In genomic region chr20:37938181-37938775, GRCh38 we compare ENCODE assay signal across 16 cellular contexts. TPM values are rescaled to one million over a fixed set of nuclear protein-coding genes. Genes with fewer than 3 reads are reported as not detected.
DNase-seq lines count a peak whose midpoint lies in the region; ATAC-seq and TF ChIP-seq lines count a peak whose summit lies in the region.
"Had no signal": no experiment of that assay in that cellular context is flagged by ENCODE, and none has a peak within 500 bp of the region (broad histone marks: within the 10 kb centered on the region; RNA-seq: fewer than 3 reads in every experiment).

No MANE protein-coding gene starts in this region.

- no peaks in the 10 kb centered on the region for H3K27me3 ChIP-seq in neuronal stem cell (ENCODE audit: control insufficient read depth in 3 of 3, insufficient read depth in 3 of 3, low read depth in 1 of 3, low read length in 3 of 3)

- H3K9me3 Mint-ChIP-seq in HFFc6 = no peaks in the 10 kb centered on the region
- H3K9me3 Mint-ChIP-seq: CD4-positive, alpha-beta T cell had no signal

- H3K36me3 Mint-ChIP-seq in HFFc6 (ENCODE audit: low read depth) = no peaks in the 10 kb centered on the region

- no peak overlapping the region for H3K4ac ChIP-seq in neuronal stem cell (ENCODE audit: low read length)

- H3K27ac ChIP-seq in coronary artery (no peak overlapping the region), neuronal stem cell (replicated peaks; ENCODE audit: low read length) (no peak overlapping the region)

- H3K27me3 Mint-ChIP-seq in HFFc6 (ENCODE audit: insufficient read depth) = peaks cover 49% of the 10 kb centered on the region
- H3K27me3 Mint-ChIP-seq: CD4-positive, alpha-beta T cell had no signal

- no peak overlapping the region for H3K27ac Mint-ChIP-seq in HFFc6
- H3K27ac Mint-ChIP-seq: B cell; CD4-positive, alpha-beta T cell had no signal

- no peaks in the 10 kb centered on the region for H3K4me1 Mint-ChIP-seq in HFFc6 (ENCODE audit: low read depth)
- H3K4me1 Mint-ChIP-seq: B cell had no signal

- peak; percentile 67 for DNase-seq in cardiac septum (ENCODE audit: low spot score)
- DNase-seq in Right ventricle myocardium inferior (ENCODE audit: missing footprints) = no peak
- peak; percentile 58 for DNase-seq in coronary artery (ENCODE audit: low spot score)
- no peak for DNase-seq in neuronal stem cell (ENCODE audit: low spot score)
- no peak for DNase-seq in HFFc6
- DNase-seq: C1 segment of cervical spinal cord; Calu3; CD4-positive, alpha-beta T cell; DMS 273 treated with DMSO at 0.1 percent for 48 hours; DMS79; GOT3; H9 had no signal

- H3K9ac ChIP-seq in neuronal stem cell (ENCODE audit: low read depth, low read length, poor library complexity) = no peak overlapping the region

- intact Hi-C loops in cardiac septum (cut with DNase I) = no loop called here
- intact Hi-C loops in Right ventricle myocardium inferior (cut with DNase I) = no loop called here

- H3K4me3 ChIP-seq in coronary artery (no peak overlapping the region), neuronal stem cell (ENCODE audit: low read length in 2 of 2) (no peak overlapping the region)
- H3K4me3 ChIP-seq: GM12878 had no signal

- H2BK12ac ChIP-seq in neuronal stem cell (ENCODE audit: low read length) = peak overlapping the region; percentile 60

- H3K23ac ChIP-seq in neuronal stem cell (ENCODE audit: low read depth, low read length, poor library complexity) = no peak overlapping the region

- WGBS in neuronal stem cell (ENCODE audit: extremely low coverage in 2 of 2, insufficient read length in 2 of 2, insufficient replicate concordance in 1 of 2), 2 donors = no CpG with 5 or more reads among the region's 14 CpGs

- no peaks in the 10 kb centered on the region for H3K79me1 ChIP-seq in neuronal stem cell (ENCODE audit: low read depth, low read length)

- peak overlapping the region; percentile 58 for H3K14ac ChIP-seq in neuronal stem cell (ENCODE audit: low read length)

- TF ChIP-seq CTCF in coronary artery (IDR thresholded peaks at IDR 0.05) (no peak), HFFc6 (IDR thresholded peaks at IDR 0.05) (no peak)

- H4K8ac ChIP-seq in neuronal stem cell (ENCODE audit: low read depth, low read length) = no peak overlapping the region

- peak overlapping the region; percentile 93 for H2AK5ac ChIP-seq in neuronal stem cell (ENCODE audit: low read depth, low read length)

- H2BK5ac ChIP-seq in neuronal stem cell (ENCODE audit: low read length) = peak overlapping the region; percentile 60

- H3K9me3 ChIP-seq in neuronal stem cell (replicated peaks in 1 of 2; ENCODE audit: control insufficient read depth in 2 of 2, insufficient read depth in 1 of 2, low read depth in 1 of 2, low read length in 2 of 2) = no peaks in the 10 kb centered on the region

- H2BK15ac ChIP-seq in neuronal stem cell (ENCODE audit: low read length) = peak overlapping the region; percentile 31

- H3K18ac ChIP-seq in neuronal stem cell (ENCODE audit: low read length) = peak overlapping the region; percentile 44

- H3K36me3 ChIP-seq in neuronal stem cell (replicated peaks in 1 of 2; ENCODE audit: control insufficient read depth in 2 of 2, insufficient read depth in 2 of 2, low read length in 2 of 2) = no peaks in the 10 kb centered on the region

- H3K4me1 ChIP-seq in neuronal stem cell (ENCODE audit: control insufficient read depth in 2 of 2, insufficient read depth in 1 of 2, low read depth in 1 of 2, low read length in 2 of 2) = peaks cover 0 to 10% of the 10 kb centered on the region in 2 donors

- H3K4me3 Mint-ChIP-seq in HFFc6 = no peak overlapping the region
- H3K4me3 Mint-ChIP-seq: B cell; CD4-positive, alpha-beta T cell; H9 had no signal

- H3K4me2 ChIP-seq in neuronal stem cell (ENCODE audit: insufficient read depth, low read length, poor library complexity, severe bottlenecking) = no peak overlapping the region

- no peak overlapping the region for H2AFZ ChIP-seq in neuronal stem cell (ENCODE audit: low read length)

- no peak overlapping the region for H4K91ac ChIP-seq in neuronal stem cell (ENCODE audit: low read depth, low read length, poor library complexity)

- H2BK120ac ChIP-seq in neuronal stem cell (ENCODE audit: low read depth, low read length) = no peak overlapping the region

- ATAC-seq in Right ventricle myocardium inferior (no peak), GM18511 (IDR thresholded peaks at IDR 0.05; ENCODE audit: unreplicated experiment) (no peak)
- no peak for ATAC-seq in activated CD4-positive, CD25-positive, alpha-beta regulatory T cell treated with anti-CD3 and anti-CD28 coated beads, Interleukin-2, amount 50 U/mL, for 24 hours
- ATAC-seq: GM12878 had no signal

RNA-seq across cellular contexts. Expression of gene VSTM2L, which starts 35.4 kb away (rescaled TPM):
- total RNA-seq in cardiac septum (11.1 TPM), Right ventricle myocardium inferior (17.7 TPM)
- polyA plus RNA-seq in neuronal stem cell (2013, experiment 1 of 2) = 9.1 TPM
- 8.0 TPM for polyA plus RNA-seq in neuronal stem cell (2013, experiment 2 of 2)
- total RNA-seq in HFFc6 (2021; fragmentation: NEBNext Ultra II Directional; extraction: Animal tissue kit (Norgen Biotek cat#: 25700)) = under 1 TPM in 4 of 6 experiments, not detected in 2; 0.12 to 0.95 (median 0.55) TPM
- total RNA-seq: B cell; CD4-positive, alpha-beta T cell had no signal

Comparison
In these comparisons a context has a peak if more than half of its experiments do, and no peak if none do; other contexts are left out.
1. DNase-seq: peak in cardiac septum (single experiment) and coronary artery (single experiment); none in Right ventricle myocardium inferior (single experiment), neuronal stem cell (single experiment) and HFFc6 (single experiment).